1 cellular context compared by ENCODE assay signal in genomic region chr19:1825909-1826556, GRCh38.
TF ChIP-seq lines count a peak whose summit lies in the region.

No MANE protein-coding gene starts in this region.

TF ChIP-seq in IMR-90, 13 proteins besides CTCF, POLR2A, EP300 and RAD21:
- TF ChIP-seq RFX5 (IDR thresholded peaks at IDR 0.05; ENCODE audit: low read depth, low read length) (no peak), SMC3 (IDR thresholded peaks at IDR 0.05; ENCODE audit: low read depth, low read length) (peak; percentile 54)
